Comparison of ENCODE assay signal across 16 cellular contexts in the genomic region with DNA sequence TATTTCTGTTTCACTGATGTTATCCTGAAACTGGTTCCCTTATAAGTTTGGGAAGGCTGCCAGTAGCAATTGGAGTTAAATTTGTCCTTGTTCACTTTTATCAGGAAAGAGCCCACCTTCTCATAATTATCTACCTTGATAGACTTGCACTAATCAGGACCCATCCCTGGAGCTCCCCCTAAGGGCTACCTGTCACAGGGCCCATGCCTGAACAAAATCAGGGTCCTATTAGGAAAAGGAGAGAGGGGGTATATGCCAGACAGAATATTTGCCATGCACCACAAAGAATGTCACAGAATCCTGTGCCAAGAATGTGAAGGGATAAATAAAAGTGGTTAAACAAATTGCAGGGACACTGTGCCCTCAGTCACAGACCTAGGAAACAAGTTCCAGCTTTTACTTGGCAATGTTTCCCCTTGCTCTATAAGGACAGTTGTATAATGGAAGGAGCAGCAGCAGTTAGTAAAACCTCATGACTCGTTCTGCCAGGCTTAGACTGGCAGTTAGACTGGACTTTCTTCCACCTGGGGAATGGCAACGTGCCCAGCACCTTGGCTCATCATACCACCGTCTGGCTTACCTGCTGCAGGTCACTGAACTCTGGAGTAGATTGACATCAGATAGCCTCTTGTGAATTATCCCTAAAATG. TPM values are rescaled to one million over a fixed set of nuclear protein-coding genes. Genes with fewer than 3 reads are reported as not detected.
DNase-seq lines count a peak whose midpoint lies in the region; ATAC-seq and TF ChIP-seq lines count a peak whose summit lies in the region.
"Had no signal": no experiment of that assay in that cellular context is flagged by ENCODE, and none has a peak within 500 bp of the region (broad histone marks: within the 10 kb centered on the region; RNA-seq: fewer than 3 reads in every experiment).

No MANE protein-coding gene starts in this region.

- H3K9me3 Mint-ChIP-seq in activated T-helper 2 cell treated with anti-CD3 and anti-CD28 coated beads, Interferon-gamma antibody, Interleukin-2, Interleukin-4, amounts not matched to agents 10 μg/mL and 5 μg/mL and 100 μg/mL, durations not matched to agents 14 hours and 24 hours and 36 hours: no peaks in the 10 kb centered on the region
- H3K9me3 Mint-ChIP-seq: activated CD4-positive, alpha-beta memory T cell treated with anti-CD3 and anti-CD28 coated beads, Interleukin-2, amount 10 ng/mL, durations not matched to agents 7 days and 5 days had no signal

- peak overlapping the region in 1 of 2 donors; percentile 18 for H3K27ac ChIP-seq in prostate gland
- H3K27ac ChIP-seq: ascending aorta had no signal

- DNase-seq in NCI-H510A treated with DMSO at 0.1 percent for 48 hours (lab: John Stamatoyannopoulos, UW) (peak; percentile 51), NCI-H510A (lab: John Stamatoyannopoulos, UW) (no peak), NCI-H2196 (lab: John Stamatoyannopoulos, UW; ENCODE audit: unreplicated experiment) (peak; percentile 66), cerebellar cortex (ENCODE audit: low spot score) (peak; percentile 5), prostate gland (ENCODE audit: low spot score) (peak; percentile 90), sciatic nerve (ENCODE audit: low spot score) (no peak)
- DNase-seq in activated T-helper 2 cell treated with anti-CD3 and anti-CD28 coated beads, Interferon-gamma antibody, Interleukin-2, Interleukin-4, amounts not matched to agents 10 μg/mL and 5 μg/mL and 100 μg/mL, durations not matched to agents 14 hours and 24 hours and 36 hours (ENCODE audit: low spot score): no peak
- no peak for DNase-seq in activated effector memory CD4-positive, alpha-beta T cell treated with Interleukin-2 at 50 U/mL for 16 hours
- DNase-seq: ACHN; activated CD4-positive, alpha-beta memory T cell treated with anti-CD3 and anti-CD28 coated beads, Interleukin-2, amount 10 ng/mL, durations not matched to agents 7 days and 5 days; foreskin melanocyte; NCI-H187 treated with DMSO at 0.1 percent for 48 hours had no signal

- H3K4me3 Mint-ChIP-seq in activated T-helper 2 cell treated with anti-CD3 and anti-CD28 coated beads, Interferon-gamma antibody, Interleukin-2, Interleukin-4, amounts not matched to agents 10 μg/mL and 5 μg/mL and 100 μg/mL, durations not matched to agents 14 hours and 24 hours and 36 hours (ENCODE audit: low read depth): no peak overlapping the region
- H3K4me3 Mint-ChIP-seq: activated CD4-positive, alpha-beta memory T cell treated with anti-CD3 and anti-CD28 coated beads, Interleukin-2, amount 10 ng/mL, durations not matched to agents 7 days and 5 days had no signal

- peak in 1 of 4 experiments; percentile 13 for TF ChIP-seq CTCF in prostate gland (IDR thresholded peaks at IDR 0.05)

- no peak for TF ChIP-seq POLR2A in prostate gland (IDR thresholded peaks at IDR 0.05)

- peaks cover 8% of the 10 kb centered on the region for H3K4me1 ChIP-seq in prostate gland (replicated peaks)
- H3K4me1 ChIP-seq: ascending aorta had no signal

- H3K36me3 Mint-ChIP-seq in activated T-helper 2 cell treated with anti-CD3 and anti-CD28 coated beads, Interferon-gamma antibody, Interleukin-2, Interleukin-4, amounts not matched to agents 10 μg/mL and 5 μg/mL and 100 μg/mL, durations not matched to agents 14 hours and 24 hours and 36 hours (ENCODE audit: low read depth): no peaks in the 10 kb centered on the region

- WGBS in prostate gland: 23% methylated on average over 3 of the region's 3 CpGs

- no peak overlapping the region for H3K27ac Mint-ChIP-seq in activated T-helper 2 cell treated with anti-CD3 and anti-CD28 coated beads, Interferon-gamma antibody, Interleukin-2, Interleukin-4, amounts not matched to agents 10 μg/mL and 5 μg/mL and 100 μg/mL, durations not matched to agents 14 hours and 24 hours and 36 hours
- H3K27ac Mint-ChIP-seq: activated CD4-positive, alpha-beta memory T cell treated with anti-CD3 and anti-CD28 coated beads, Interleukin-2, amount 10 ng/mL, durations not matched to agents 7 days and 5 days had no signal

- H3K9me3 ChIP-seq in prostate gland: no peaks in the 10 kb centered on the region
- H3K9me3 ChIP-seq: ascending aorta, mucosa of descending colon had no signal

- H3K27me3 ChIP-seq in prostate gland (replicated peaks; ENCODE audit: insufficient read depth): no peaks in the 10 kb centered on the region
- H3K27me3 ChIP-seq: ascending aorta had no signal

- no peak for ATAC-seq in sciatic nerve
- ATAC-seq: K562, mucosa of descending colon had no signal

- no peak overlapping the region for H3K4me3 ChIP-seq in prostate gland
- H3K4me3 ChIP-seq: ascending aorta, K562, mucosa of descending colon had no signal

- intact Hi-C loops in prostate gland (cut with DNase I) (no loop called here), sciatic nerve (cut with DNase I) (no loop called here)
- intact Hi-C loops in activated T-helper 2 cell treated with anti-CD3 and anti-CD28 coated beads, Interferon-gamma antibody, Interleukin-2, Interleukin-4, amounts not matched to agents 10 μg/mL and 5 μg/mL and 100 μg/mL, durations not matched to agents 14 hours and 24 hours and 36 hours (cut with micrococcal nuclease): no loop called here

- no peaks in the 10 kb centered on the region for H3K27me3 Mint-ChIP-seq in activated T-helper 2 cell treated with anti-CD3 and anti-CD28 coated beads, Interferon-gamma antibody, Interleukin-2, Interleukin-4, amounts not matched to agents 10 μg/mL and 5 μg/mL and 100 μg/mL, durations not matched to agents 14 hours and 24 hours and 36 hours (ENCODE audit: low read depth)
- H3K27me3 Mint-ChIP-seq: activated CD4-positive, alpha-beta memory T cell treated with anti-CD3 and anti-CD28 coated beads, Interleukin-2, amount 10 ng/mL, durations not matched to agents 7 days and 5 days had no signal

- H3K36me3 ChIP-seq in prostate gland: no peaks in the 10 kb centered on the region
- H3K36me3 ChIP-seq: ascending aorta had no signal

- H3K4me1 Mint-ChIP-seq in activated T-helper 2 cell treated with anti-CD3 and anti-CD28 coated beads, Interferon-gamma antibody, Interleukin-2, Interleukin-4, amounts not matched to agents 10 μg/mL and 5 μg/mL and 100 μg/mL, durations not matched to agents 14 hours and 24 hours and 36 hours (ENCODE audit: low read depth): peaks cover 3% of the 10 kb centered on the region
- H3K4me1 Mint-ChIP-seq: activated CD4-positive, alpha-beta memory T cell treated with anti-CD3 and anti-CD28 coated beads, Interleukin-2, amount 10 ng/mL, durations not matched to agents 7 days and 5 days had no signal

RNA-seq across cellular contexts. Expression of a gene that starts 32.3 kb away (rescaled TPM):
- total RNA-seq in prostate gland: not detected
- not detected in 2 replicates for total RNA-seq in activated T-helper 2 cell treated with anti-CD3 and anti-CD28 coated beads, Interferon-gamma antibody, Interleukin-2, Interleukin-4, amounts not matched to agents 10 μg/mL and 5 μg/mL and 100 μg/mL, durations not matched to agents 14 hours and 24 hours and 36 hours
- total RNA-seq in sciatic nerve: not detected
- total RNA-seq: activated CD4-positive, alpha-beta memory T cell treated with anti-CD3 and anti-CD28 coated beads, Interleukin-2, amount 10 ng/mL, durations not matched to agents 7 days and 5 days; ascending aorta; K562; mucosa of descending colon; pulmonary artery endothelial cell had no signal

Comparison
In these comparisons a context has a peak if more than half of its experiments do, and no peak if none do; other contexts are left out.
1. DNase-seq: peak in NCI-H510A treated with DMSO at 0.1 percent for 48 hours (single experiment), NCI-H2196 (single experiment), cerebellar cortex (single experiment) and prostate gland (single experiment); none in NCI-H510A (single experiment), activated T-helper 2 cell treated with anti-CD3 and anti-CD28 coated beads, Interferon-gamma antibody, Interleukin-2, Interleukin-4, amounts not matched to agents 10 μg/mL and 5 μg/mL and 100 μg/mL, durations not matched to agents 14 hours and 24 hours and 36 hours (single experiment), sciatic nerve (single experiment) and activated effector memory CD4-positive, alpha-beta T cell treated with Interleukin-2 at 50 U/mL for 16 hours (single experiment).